ENCODE assay signal across 20 cellular contexts in the genomic region with DNA sequence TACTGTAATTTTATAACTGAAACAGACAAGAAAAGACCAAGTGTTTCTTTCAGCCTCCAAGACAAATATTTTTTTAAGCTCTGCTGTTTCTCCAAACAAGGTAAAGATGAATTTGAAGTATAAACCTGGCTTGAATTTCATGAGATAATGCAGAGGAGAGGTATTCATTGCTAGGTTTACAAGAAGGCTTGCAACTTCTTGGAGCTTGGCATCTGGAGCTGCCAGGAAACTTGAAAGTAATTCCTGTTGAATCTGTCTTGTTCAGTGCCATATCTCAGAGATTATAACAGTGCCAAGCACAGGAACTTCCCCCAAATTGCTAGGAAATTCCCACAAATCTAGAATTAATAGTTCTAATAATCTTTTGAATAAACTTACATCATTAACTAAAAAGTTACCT.
DNase-seq lines count a peak whose midpoint lies in the region; ATAC-seq and TF ChIP-seq lines count a peak whose summit lies in the region.
"Had no signal": no experiment of that assay in that cellular context is flagged by ENCODE, and none has a peak within 500 bp of the region (broad histone marks: within the 10 kb centered on the region; RNA-seq: fewer than 3 reads in every experiment).

No MANE protein-coding gene starts in this region.

- peak in 1 of 4 donors; percentile 27 for TF ChIP-seq EP300 in sigmoid colon (IDR thresholded peaks at IDR 0.05)

- H3K9me3 Mint-ChIP-seq in memory B cell = peaks cover 3% of the 10 kb centered on the region
- H3K9me3 Mint-ChIP-seq: CD4-positive, alpha-beta T cell had no signal

- peak overlapping the region in 3 of 4 donors; percentile 47 to 76 (median 69) for H3K27ac ChIP-seq in sigmoid colon
- no peak overlapping the region for H3K27ac ChIP-seq in effector memory CD4-positive, alpha-beta T cell (ENCODE audit: insufficient read depth, low read length, poor library complexity, severe bottlenecking)
- H3K27ac ChIP-seq: A549, PC-9, RWPE1 had no signal

- H3K4me3 ChIP-seq in LNCaP clone FGC (ENCODE audit: low read depth, low read length) (no peak overlapping the region), sigmoid colon (no peak overlapping the region)
- no peak overlapping the region for H3K4me3 ChIP-seq in effector memory CD4-positive, alpha-beta T cell (ENCODE audit: insufficient read depth, low read depth, low read length, poor library complexity, severe bottlenecking)
- H3K4me3 ChIP-seq: A549, PC-9 had no signal

- no peaks in the 10 kb centered on the region for H3K9me3 ChIP-seq in sigmoid colon
- H3K9me3 ChIP-seq in effector memory CD4-positive, alpha-beta T cell (ENCODE audit: control insufficient read depth, low read length) = no peaks in the 10 kb centered on the region
- H3K9me3 ChIP-seq: A549 had no signal

- peak overlapping the region; percentile 33 for H3K27ac Mint-ChIP-seq in memory B cell
- H3K27ac Mint-ChIP-seq: CD4-positive, alpha-beta T cell had no signal

- no peak for TF ChIP-seq POLR2A in sigmoid colon (IDR thresholded peaks at IDR 0.05)

- peaks cover 28% of the 10 kb centered on the region for H3K4me1 Mint-ChIP-seq in memory B cell

- H3K36me3 Mint-ChIP-seq in memory B cell = peaks cover 11% of the 10 kb centered on the region

- H3K27me3 Mint-ChIP-seq in memory B cell = no peaks in the 10 kb centered on the region
- H3K27me3 Mint-ChIP-seq: CD4-positive, alpha-beta T cell had no signal

- intact Hi-C loops in sigmoid colon (cut with DNase I) = loop anchor here (5.0 kb wide), 2 partner anchors 73 to 97 kb away; a partner anchor contains a TSS

- ATAC-seq in memory B cell (ENCODE audit: low read depth) = no peak
- ATAC-seq: A549 had no signal

- no peak overlapping the region for H3K4me3 Mint-ChIP-seq in memory B cell
- H3K4me3 Mint-ChIP-seq: CD4-positive, alpha-beta T cell had no signal

- DNase-seq in LNCaP clone FGC (ENCODE audit: low read depth) (peak; percentile 55), astrocyte of the hippocampus (ENCODE audit: low read depth, low spot score) (peak; percentile 13), memory B cell (ENCODE audit: low spot score in 2 of 2) (no peak), sigmoid colon (no peak), KBM-7 (no peak), NCI-H1092 (lab: John Stamatoyannopoulos, UW) (no peak), SKM-1 (lab: John Stamatoyannopoulos, UW; ENCODE audit: unreplicated experiment) (no peak)
- no peak for DNase-seq in effector memory CD4-positive, alpha-beta T cell
- DNase-seq: Calu3; CD4-positive, alpha-beta T cell; GF-D8; KG1; NCI-H1417 treated with DMSO at 0.1 percent for 48 hours; NCI-H2029; NCI-H345; NCI-H524 treated with DMSO at 0.1 percent for 48 hours; PC-9; SIG-M5 had no signal

- in situ Hi-C loops in KBM-7 (cut with MboI; ENCODE audit: low pct_unique_long_range_greater_than_20kb, low sequenced_read_pairs) = no loop called here

- TF ChIP-seq CTCF in LNCaP clone FGC (IDR thresholded peaks at IDR 0.05; ENCODE audit: control insufficient read depth, extremely low read depth, insufficient read depth) (no peak), sigmoid colon (IDR thresholded peaks at IDR 0.05) (no peak)

- no peaks in the 10 kb centered on the region for H3K27me3 ChIP-seq in sigmoid colon
- no peaks in the 10 kb centered on the region for H3K27me3 ChIP-seq in effector memory CD4-positive, alpha-beta T cell (replicated peaks; ENCODE audit: control insufficient read depth, insufficient read depth, low read length, poor library complexity, severe bottlenecking)

- H3K4me1 ChIP-seq in sigmoid colon = peaks cover 0 to 74% (median 43%) of the 10 kb centered on the region in 4 donors
- H3K4me1 ChIP-seq in effector memory CD4-positive, alpha-beta T cell (ENCODE audit: control insufficient read depth, insufficient read depth, low read length, poor library complexity, severe bottlenecking) = no peaks in the 10 kb centered on the region
- H3K4me1 ChIP-seq: A549 had no signal

- H3K36me3 ChIP-seq in sigmoid colon = no peaks in the 10 kb centered on the region
- H3K36me3 ChIP-seq in effector memory CD4-positive, alpha-beta T cell (ENCODE audit: control insufficient read depth, insufficient read depth, low read length) = no peaks in the 10 kb centered on the region

Comparison
In these comparisons a context has a peak if more than half of its experiments do, and no peak if none do; other contexts are left out.
1. DNase-seq: peak in LNCaP clone FGC (single experiment) and astrocyte of the hippocampus (single experiment); none in memory B cell (0 of 2), sigmoid colon (single experiment), KBM-7 (single experiment), effector memory CD4-positive, alpha-beta T cell (0 of 3), NCI-H1092 (single experiment) and SKM-1 (single experiment).